In the genomic region with DNA sequence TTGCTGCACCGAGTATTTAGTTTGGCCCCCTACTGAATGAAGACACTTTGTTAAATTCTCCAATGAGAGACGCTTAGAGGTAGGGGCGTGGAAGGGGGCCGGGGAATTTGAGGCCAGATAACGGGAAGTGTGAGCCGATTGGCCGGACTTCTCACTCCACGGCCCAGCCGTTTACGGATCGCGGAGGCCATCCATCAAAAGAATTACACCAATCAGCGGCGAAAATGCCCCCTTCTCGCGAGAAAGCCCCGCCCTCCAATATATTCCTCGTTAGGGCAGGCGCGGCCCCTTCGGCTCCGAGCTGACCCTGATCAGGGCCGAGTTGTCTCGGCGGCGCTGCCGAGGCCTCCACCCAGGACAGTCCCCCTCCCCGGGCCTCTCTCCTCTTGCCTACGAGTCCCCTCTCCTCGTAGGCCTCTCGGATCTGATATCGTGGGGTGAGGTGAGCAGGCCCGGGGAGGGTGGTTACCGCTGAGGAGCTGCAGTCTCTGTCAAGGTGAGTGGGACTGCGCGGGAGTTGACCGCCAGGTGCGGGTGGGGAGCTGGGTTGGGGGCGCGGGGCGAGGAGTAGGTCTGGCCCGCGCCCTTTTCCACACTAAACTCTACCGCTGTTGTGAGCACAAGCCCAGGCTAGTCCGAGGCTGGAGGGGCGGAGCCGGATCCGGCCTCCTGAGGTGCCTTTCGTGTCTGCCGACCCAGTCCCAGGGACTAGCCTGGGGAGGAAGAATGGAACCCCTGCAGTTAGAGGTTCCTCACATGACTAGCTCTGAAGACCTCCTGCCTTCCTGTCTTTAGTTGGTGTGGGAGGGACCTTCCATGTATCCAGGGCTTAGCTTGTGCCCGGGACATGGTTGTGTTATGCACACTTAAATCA, we compare ENCODE assay signal across 8 cellular contexts. TPM values are rescaled to one million over a fixed set of nuclear protein-coding genes. Genes with fewer than 3 reads are reported as not detected.
DNase-seq lines count a peak whose midpoint lies in the region; ATAC-seq and TF ChIP-seq lines count a peak whose summit lies in the region.

A gene with protein sequence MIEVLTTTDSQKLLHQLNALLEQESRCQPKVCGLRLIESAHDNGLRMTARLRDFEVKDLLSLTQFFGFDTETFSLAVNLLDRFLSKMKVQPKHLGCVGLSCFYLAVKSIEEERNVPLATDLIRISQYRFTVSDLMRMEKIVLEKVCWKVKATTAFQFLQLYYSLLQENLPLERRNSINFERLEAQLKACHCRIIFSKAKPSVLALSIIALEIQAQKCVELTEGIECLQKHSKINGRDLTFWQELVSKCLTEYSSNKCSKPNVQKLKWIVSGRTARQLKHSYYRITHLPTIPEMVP (plus strand): TSS at position 287 of the 874 bp plus-strand sequence. CDS start 1,662 bp downstream, outside the sequence.

- DNase-seq in GM10266 (ENCODE audit: extremely low spot score) (peak; percentile 90), NCI-H1105 (lab: John Stamatoyannopoulos, UW) (peak; percentile 85), glutamatergic neuron (peak; percentile 93), osteoblast (ENCODE audit: insufficient read length, low spot score, missing footprints) (peak; percentile 97), thoracic aorta (ENCODE audit: low spot score) (peak; percentile 85)
- peak; percentile 83 for DNase-seq in activated naive CD8-positive, alpha-beta T cell treated with anti-CD3 and anti-CD28 coated beads, Interleukin-2, amount 10 ng/mL, durations not matched to agents 7 days and 5 days

- peaks cover 8% of the 10 kb centered on the region; the same call in 1 of the 2 replicates for H3F3A ChIP-seq in SU-DHL-6 (ENCODE audit: insufficient read depth)

- POLR2A ChIA-PET in activated naive CD8-positive, alpha-beta T cell treated with anti-CD3 and anti-CD28 coated beads, Interleukin-2, amount 10 ng/mL, durations not matched to agents 7 days and 5 days (lab: Charles Lee) = interaction anchor here (1.0 to 7.1 kb wide), 6 partner anchors 13 to 72 kb away, joined by 3 to 161 read pairs (median 4); a partner anchor contains a TSS

- H3K36me3 Mint-ChIP-seq in activated naive CD8-positive, alpha-beta T cell treated with anti-CD3 and anti-CD28 coated beads, Interleukin-2, amount 10 ng/mL, durations not matched to agents 7 days and 5 days = peaks cover 21% of the 10 kb centered on the region
- no peaks in the 10 kb centered on the region for H3K36me3 Mint-ChIP-seq in glutamatergic neuron (ENCODE audit: unreplicated experiment)

- H3K27me3 ChIP-seq in SU-DHL-6 (ENCODE audit: low read length) (no peaks in the 10 kb centered on the region), osteoblast (ENCODE audit: insufficient read depth, low read length) (no peaks in the 10 kb centered on the region), thoracic aorta (replicated peaks; ENCODE audit: insufficient read depth) (no peaks in the 10 kb centered on the region)

- H3K27ac ChIP-seq in SU-DHL-6 (ENCODE audit: low read depth, low read length) (peak within 1 kb of the TSS; percentile 67; the same call in 1 of the 2 replicates), osteoblast (ENCODE audit: low read depth, low read length) (peak within 1 kb of the TSS; percentile 85), thoracic aorta (peak within 1 kb of the TSS; percentile 92 to 93)

- peaks cover 30% of the 10 kb centered on the region for H3K79me2 ChIP-seq in SU-DHL-6 (ENCODE audit: insufficient read depth, low read length)
- peaks cover 40% of the 10 kb centered on the region for H3K79me2 ChIP-seq in osteoblast (ENCODE audit: insufficient read depth, low read length)

- peaks cover 9% of the 10 kb centered on the region for H3K27me3 Mint-ChIP-seq in activated naive CD8-positive, alpha-beta T cell treated with anti-CD3 and anti-CD28 coated beads, Interleukin-2, amount 10 ng/mL, durations not matched to agents 7 days and 5 days
- peaks cover 2% of the 10 kb centered on the region for H3K27me3 Mint-ChIP-seq in glutamatergic neuron (ENCODE audit: unreplicated experiment)

- H2AFZ ChIP-seq in SU-DHL-6 (ENCODE audit: low read depth, low read length, severe bottlenecking) (peak within 1 kb of the TSS; percentile 74), osteoblast (ENCODE audit: low read length) (peak within 1 kb of the TSS; percentile 90)

- peaks cover 36% of the 10 kb centered on the region for H3K4me1 Mint-ChIP-seq in activated naive CD8-positive, alpha-beta T cell treated with anti-CD3 and anti-CD28 coated beads, Interleukin-2, amount 10 ng/mL, durations not matched to agents 7 days and 5 days
- H3K4me1 Mint-ChIP-seq in glutamatergic neuron (ENCODE audit: low read depth, unreplicated experiment) = peaks cover 4% of the 10 kb centered on the region

- H3K4me3 ChIP-seq in SU-DHL-6 (ENCODE audit: insufficient read depth, low read length, poor library complexity, severe bottlenecking) (peak within 1 kb of the TSS; percentile 82), osteoblast (ENCODE audit: insufficient read depth, low read length) (peak within 1 kb of the TSS; percentile 99), thoracic aorta (peak within 1 kb of the TSS; percentile 98)

- H3K4me2 ChIP-seq in SU-DHL-6 (ENCODE audit: low read depth, low read length, poor library complexity, severe bottlenecking) (peak within 1 kb of the TSS; percentile 92), osteoblast (ENCODE audit: insufficient read depth, low read length) (peak within 1 kb of the TSS; percentile 93)

- peak within 1 kb of the TSS; percentile 94 for H3K4me3 Mint-ChIP-seq in activated naive CD8-positive, alpha-beta T cell treated with anti-CD3 and anti-CD28 coated beads, Interleukin-2, amount 10 ng/mL, durations not matched to agents 7 days and 5 days
- peak within 1 kb of the TSS; percentile 97 for H3K4me3 Mint-ChIP-seq in glutamatergic neuron (ENCODE audit: unreplicated experiment)

- H3K9me3 ChIP-seq in SU-DHL-6 (ENCODE audit: insufficient read depth, low read length) (no peaks in the 10 kb centered on the region), osteoblast (ENCODE audit: low read depth, low read length) (no peaks in the 10 kb centered on the region), thoracic aorta (no peaks in the 10 kb centered on the region)

- peaks cover 28% of the 10 kb centered on the region for H3K36me3 ChIP-seq in SU-DHL-6 (ENCODE audit: low read length)
- peaks cover 27% of the 10 kb centered on the region for H3K36me3 ChIP-seq in osteoblast (ENCODE audit: insufficient read depth, low read length)
- H3K36me3 ChIP-seq in thoracic aorta = peaks cover 7% of the 10 kb centered on the region

- no peaks in the 10 kb centered on the region for H3K9me2 ChIP-seq in SU-DHL-6 (replicated peaks; ENCODE audit: insufficient read depth, low read length)

- TF ChIP-seq CTCF in GM10266 (IDR thresholded peaks at IDR 0.05; ENCODE audit: control insufficient read depth, insufficient read depth, low read depth, missing control alignments) (no peak), SU-DHL-6 (IDR thresholded peaks at IDR 0.05; ENCODE audit: insufficient read depth, low read length, poor library complexity, severe bottlenecking) (no peak), glutamatergic neuron (IDR thresholded peaks at IDR 0.05; ENCODE audit: partially characterized antibody, unreplicated experiment) (no peak), osteoblast (IDR thresholded peaks at IDR 0.05; ENCODE audit: extremely low read depth, low read depth, low read length) (no peak), thoracic aorta (IDR thresholded peaks at IDR 0.05) (peak; percentile 21)

- no peaks in the 10 kb centered on the region for H3K9me3 Mint-ChIP-seq in activated naive CD8-positive, alpha-beta T cell treated with anti-CD3 and anti-CD28 coated beads, Interleukin-2, amount 10 ng/mL, durations not matched to agents 7 days and 5 days
- H3K9me3 Mint-ChIP-seq in glutamatergic neuron (ENCODE audit: unreplicated experiment) = no peaks in the 10 kb centered on the region

- H4K20me1 ChIP-seq in SU-DHL-6 (ENCODE audit: low read depth, low read length) (no peaks in the 10 kb centered on the region; the same call in 1 of the 2 replicates), osteoblast (ENCODE audit: insufficient read depth, low read length) (peaks cover 28% of the 10 kb centered on the region)

- peaks cover 27% of the 10 kb centered on the region for H3K4me1 ChIP-seq in osteoblast (ENCODE audit: insufficient read depth, low read length)
- H3K4me1 ChIP-seq in thoracic aorta (ENCODE audit: control insufficient read depth in 1 of 2, low read depth in 2 of 2) = peaks cover 22 to 33% of the 10 kb centered on the region in 2 donors

- H3K27ac Mint-ChIP-seq in activated naive CD8-positive, alpha-beta T cell treated with anti-CD3 and anti-CD28 coated beads, Interleukin-2, amount 10 ng/mL, durations not matched to agents 7 days and 5 days = peak within 1 kb of the TSS; percentile 85
- peak within 1 kb of the TSS; percentile 82 for H3K27ac Mint-ChIP-seq in glutamatergic neuron (ENCODE audit: unreplicated experiment)

- peak within 1 kb of the TSS; percentile 93 for H3K9ac ChIP-seq in SU-DHL-6 (ENCODE audit: low read length)

- ATAC-seq in HG02623 (IDR thresholded peaks at IDR 0.05; ENCODE audit: unreplicated experiment) (peak; percentile 96), thoracic aorta (ENCODE audit: insufficient number of reproducible peaks, low FRiP score, low read depth) (peak; percentile 96)
- peak; percentile 98 for ATAC-seq in activated naive CD8-positive, alpha-beta T cell treated with anti-CD3 and anti-CD28 coated beads, Interleukin-2, amount 10 ng/mL, durations not matched to agents 7 days and 5 days (ENCODE audit: low read depth)

RNA-seq across cellular contexts. Expression of the gene that starts here (rescaled TPM):
- total RNA-seq in activated naive CD8-positive, alpha-beta T cell treated with anti-CD3 and anti-CD28 coated beads, Interleukin-2, amount 10 ng/mL, durations not matched to agents 7 days and 5 days = 100 to 1,000 TPM; 138 to 144 TPM
- total RNA-seq in glutamatergic neuron (ENCODE audit: unreplicated experiment) (149 TPM), osteoblast (455 and 469 TPM in 2 replicates), thoracic aorta (10 to 100 TPM; 83.0 to 83.7 TPM)

Comparison
In these comparisons a context has a peak if more than half of its experiments do, and no peak if none do; other contexts are left out.
1. Peak in every context shown above with its lines: DNase-seq, ATAC-seq, H3K4me3 ChIP-seq and H3K27ac ChIP-seq.